ENCODE assay signal across 8 cellular contexts in genomic region chr1:117368116-117369108, GRCh38. TPM values are rescaled to one million over a fixed set of nuclear protein-coding genes. Genes with fewer than 3 reads are reported as not detected.
DNase-seq lines count a peak whose midpoint lies in the region; ATAC-seq lines count a peak whose summit lies in the region.

No MANE protein-coding gene starts in this region.

- no peaks in the 10 kb centered on the region for H3K27me3 Mint-ChIP-seq in memory B cell

- H3K36me3 ChIP-seq in BLaER1 treated with 17β-estradiol and CSF1 and Interleukin-3, amounts not matched to agents 10 nM and 100 nM: 0 out of 22 replicates have a peak, but pooled peaks cover 0 to 3% (median 0%) of the 10 kb centered on the region in 11 experiments
- no peaks in the 10 kb centered on the region for H3K36me3 ChIP-seq in urinary bladder (ENCODE audit: insufficient read depth)

- peak overlapping the region; percentile 95 for H3K27ac Mint-ChIP-seq in memory B cell

- peak overlapping the region; percentile 96 to 99 (median 99); a peak in 20 of 22 replicates for H3K27ac ChIP-seq in BLaER1 treated with 17β-estradiol and CSF1 and Interleukin-3, amounts not matched to agents 10 nM and 100 nM
- H3K27ac ChIP-seq in caudate nucleus (ENCODE audit: low read depth, low read length): peak overlapping the region; percentile 72
- H3K27ac ChIP-seq in urinary bladder (ENCODE audit: low read depth): no peak overlapping the region

- no peaks in the 10 kb centered on the region; a peak in 1 of 22 replicates for H3K9me3 ChIP-seq in BLaER1 treated with 17β-estradiol and CSF1 and Interleukin-3, amounts not matched to agents 10 nM and 100 nM (replicated peaks in 1 of 11)

- 4% methylated on average over 19 of the region's 19 CpGs for WGBS in urinary bladder

- H3K4me3 ChIP-seq in BLaER1 treated with 17β-estradiol and CSF1 and Interleukin-3, amounts not matched to agents 10 nM and 100 nM: peak overlapping the region; percentile 78 to 100 (median 92)
- H3K4me3 ChIP-seq in urinary bladder (ENCODE audit: low read depth, low read length): peak overlapping the region; percentile 93

- H3K27me3 ChIP-seq in BLaER1 treated with 17β-estradiol and CSF1 and Interleukin-3, amounts not matched to agents 10 nM and 100 nM: no peaks in the 10 kb centered on the region

- H3K9me3 Mint-ChIP-seq in memory B cell: no peaks in the 10 kb centered on the region

- H3K4me1 ChIP-seq in BLaER1 treated with 17β-estradiol and CSF1 and Interleukin-3, amounts not matched to agents 10 nM and 100 nM: peaks cover 16 to 54% (median 36%) of the 10 kb centered on the region in 10 experiments
- peaks cover 4% of the 10 kb centered on the region for H3K4me1 ChIP-seq in urinary bladder (ENCODE audit: insufficient read depth)

- H4K20me1 ChIP-seq in BLaER1 treated with 17β-estradiol and CSF1 and Interleukin-3, amounts not matched to agents 10 nM and 100 nM: peaks cover 10 to 61% (median 49%) of the 10 kb centered on the region in 11 experiments; a peak in 20 of 22 replicates

- peak overlapping the region; percentile 79 to 98 (median 91) for H3K4me2 ChIP-seq in BLaER1 treated with 17β-estradiol and CSF1 and Interleukin-3, amounts not matched to agents 10 nM and 100 nM

- peak overlapping the region; percentile 97 to 99 (median 98) for H3K9ac ChIP-seq in BLaER1 treated with 17β-estradiol and CSF1 and Interleukin-3, amounts not matched to agents 10 nM and 100 nM

- H3K4me1 Mint-ChIP-seq in memory B cell: peaks cover 56% of the 10 kb centered on the region

- peaks cover 4% of the 10 kb centered on the region for H3K36me3 Mint-ChIP-seq in memory B cell

- DNase-seq in NCI-H526 treated with DMSO at 0.1 percent for 48 hours (lab: John Stamatoyannopoulos, UW) (peak; percentile 42), caudate nucleus (lab: John Stamatoyannopoulos, UW) (peak in 12 of 61 donors; percentile 3 to 81 (median 27)), memory B cell (ENCODE audit: low spot score in 2 of 2) (no peak)

- peak overlapping the region; percentile 89 for H3K4me3 Mint-ChIP-seq in memory B cell

- ATAC-seq in GM18517 (IDR thresholded peaks at IDR 0.05; ENCODE audit: unreplicated experiment) (peak; percentile 24), memory B cell (ENCODE audit: low read depth) (no peak), GM21360 (IDR thresholded peaks at IDR 0.05; ENCODE audit: unreplicated experiment) (no peak), GM21529 (IDR thresholded peaks at IDR 0.05; ENCODE audit: unreplicated experiment) (no peak)

RNA-seq across cellular contexts. Expression of gene MAN1A2, which starts 1.2 kb away (rescaled TPM):
- 85.8 TPM for total RNA-seq in urinary bladder
- polyA plus RNA-seq in urinary bladder: 20.1 TPM
